In the genomic region with DNA sequence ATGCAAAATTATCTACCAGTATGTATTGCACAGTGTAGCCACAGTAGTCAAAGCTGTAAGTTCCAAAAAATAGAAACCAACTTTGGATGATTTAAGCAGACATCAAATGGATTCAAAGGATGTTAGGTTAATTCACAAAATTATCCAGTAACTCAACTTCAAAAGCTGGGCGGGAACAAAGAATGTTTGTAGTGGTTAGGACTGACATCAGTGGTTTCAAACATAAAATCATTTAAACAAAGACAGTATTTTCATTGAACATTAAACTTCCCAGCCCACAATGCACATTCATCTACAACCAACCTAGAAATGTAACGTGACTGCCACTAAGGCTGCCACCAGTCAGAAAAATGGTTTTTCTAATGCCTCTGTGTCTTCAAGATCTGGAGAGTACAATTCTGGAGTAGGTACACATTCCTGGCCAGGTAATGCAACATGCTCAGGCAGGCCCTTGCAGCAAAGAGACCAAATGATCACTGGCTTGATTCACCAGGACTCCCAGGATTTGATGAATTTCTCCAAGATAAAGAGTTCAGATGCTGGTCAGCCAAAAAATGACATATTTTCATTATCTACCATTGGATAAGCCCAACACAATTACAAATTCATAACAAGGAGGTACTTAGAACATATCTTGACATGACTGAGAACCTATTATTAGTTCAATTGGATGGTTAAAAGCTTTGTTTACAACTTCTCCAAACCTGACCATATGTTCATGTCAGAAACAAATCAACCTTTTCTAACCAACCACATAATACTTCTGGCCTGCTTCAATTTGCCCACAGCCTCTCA, we compare ENCODE assay signal across 17 cellular contexts.
"Had no signal": no experiment of that assay in that cellular context is flagged by ENCODE, and none has a peak within 500 bp of the region (broad histone marks: within the 10 kb centered on the region; RNA-seq: fewer than 3 reads in every experiment).

No MANE protein-coding gene starts in this region.

- H3K4me1 ChIP-seq: esophagus squamous epithelium, left ventricle myocardium inferior had no signal

- H3K27ac Mint-ChIP-seq: activated naive CD4-positive, alpha-beta T cell treated with anti-CD3 and anti-CD28 coated beads for 36 hours; memory B cell; natural killer cell; T-cell had no signal

- H3K4me1 Mint-ChIP-seq: memory B cell, natural killer cell, T-cell had no signal

- H3K36me3 ChIP-seq: esophagus squamous epithelium, left ventricle myocardium inferior, transverse colon had no signal

- H3K9me3 ChIP-seq: esophagus squamous epithelium, left ventricle myocardium inferior, transverse colon had no signal

- H3K4me3 Mint-ChIP-seq: activated naive CD4-positive, alpha-beta T cell treated with anti-CD3 and anti-CD28 coated beads for 36 hours; memory B cell; natural killer cell; T-cell had no signal

- H3K27me3 Mint-ChIP-seq: memory B cell, T-cell had no signal

- H3K27me3 ChIP-seq: esophagus squamous epithelium, transverse colon had no signal

- ATAC-seq: activated CD4-positive, CD25-positive, alpha-beta regulatory T cell treated with anti-CD3 and anti-CD28 coated beads, Interleukin-2, amount 50 U/mL, for 24 hours; natural killer cell; right cardiac atrium; T-cell had no signal

- H3K9me3 Mint-ChIP-seq: memory B cell had no signal

- H3K36me3 Mint-ChIP-seq: memory B cell, T-cell had no signal

- H3K4me3 ChIP-seq: esophagus squamous epithelium, left ventricle myocardium inferior, skin epidermis, transverse colon had no signal

- H3K27ac ChIP-seq: esophagus squamous epithelium, left ventricle myocardium inferior, skin epidermis, transverse colon had no signal

- DNase-seq: activated naive CD4-positive, alpha-beta T cell treated with anti-CD3 and anti-CD28 coated beads for 36 hours; activated T-cell treated with anti-CD3 and anti-CD28 coated beads for 4 hours; cortex of kidney; effector CD4-positive, alpha-beta T cell; esophagus squamous epithelium; left ventricle myocardium inferior; natural killer cell; right cardiac atrium; stimulated activated CD4-positive, alpha-beta T cell treated with anti-CD3 and anti-CD28 coated beads, Interleukin-15, amount 100 ng/mL, for 24 hours; stimulated activated CD4-positive, alpha-beta T cell treated with anti-CD3 and anti-CD28 coated beads, Interleukin-4, amount 100 ng/mL, for 24 hours; stimulated activated naive CD4-positive, alpha-beta T cell treated with Interleukin-2 at 50 U/mL for 16 hours; T-cell; T-helper 9 cell; transverse colon had no signal
